Comparison of ENCODE assay signal across 8 cellular contexts in the genomic region with DNA sequence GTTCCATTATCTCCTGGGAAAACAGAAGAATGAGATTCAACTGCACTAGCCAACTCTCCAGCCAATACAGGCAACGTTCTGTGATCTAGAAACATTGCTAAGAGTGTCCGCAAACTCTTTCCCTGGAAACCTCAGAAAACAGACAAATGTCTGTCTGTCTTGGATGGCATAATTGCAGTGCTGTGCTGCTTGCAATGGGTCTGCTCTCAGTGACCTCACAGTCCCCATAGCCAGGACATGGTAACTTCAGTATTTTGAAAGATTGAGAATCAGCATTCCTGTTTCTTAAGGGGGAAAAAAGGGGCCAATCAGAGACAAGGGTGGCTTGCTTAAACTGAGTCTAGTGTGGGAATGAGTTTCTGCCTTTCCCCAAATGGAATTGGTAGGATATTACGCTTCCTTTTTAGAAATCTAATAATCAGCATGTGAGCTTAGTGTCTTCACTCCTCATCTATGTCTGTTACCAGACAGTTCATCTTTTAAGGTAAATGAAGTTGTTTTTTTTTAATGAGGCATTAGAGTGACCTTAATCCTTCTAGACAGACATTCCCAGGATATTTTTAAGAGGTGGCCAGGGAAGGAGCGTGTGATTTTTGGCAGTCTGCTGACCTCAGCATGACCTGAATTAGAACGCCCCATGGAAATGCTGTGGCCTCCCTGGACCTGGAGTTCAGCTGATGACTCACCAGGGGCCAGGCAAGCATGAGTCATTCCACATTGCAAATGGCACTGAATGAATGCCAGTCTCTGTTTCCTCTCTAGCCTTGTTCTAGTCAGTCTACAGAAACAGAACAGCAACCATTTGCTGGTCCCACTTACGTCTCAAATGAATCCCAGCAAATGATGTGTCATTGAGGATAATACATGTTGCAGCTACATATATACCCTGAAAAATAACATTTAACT.
DNase-seq lines count a peak whose midpoint lies in the region; ATAC-seq and TF ChIP-seq lines count a peak whose summit lies in the region.

No MANE protein-coding gene starts in this region.

- peak overlapping the region in 2 of 5 donors; percentile 61 to 74 for H3K27ac ChIP-seq in adrenal gland
- peak overlapping the region in 9 of 10 donors; percentile 1 to 89 (median 70) for H3K27ac ChIP-seq in heart right ventricle
- H3K27ac ChIP-seq in rectal smooth muscle tissue (ENCODE audit: low read depth, low read length) = peak overlapping the region; percentile 40

- intact Hi-C loops in adrenal gland (cut with DNase I) = no loop called here
- intact Hi-C loops in heart right ventricle (cut with DNase I) = loop anchor here in 1 of 10 donors (10.0 kb wide), 1 partner anchor 188 kb away; no protein-coding TSS in a partner anchor

- peaks cover 15 to 43% of the 10 kb centered on the region in 2 donors for H3K4me1 ChIP-seq in adrenal gland (replicated peaks in 1 of 2)
- peaks cover 5 to 60% (median 40%) of the 10 kb centered on the region in 9 donors for H3K4me1 ChIP-seq in heart right ventricle
- H3K4me1 ChIP-seq in rectal smooth muscle tissue (ENCODE audit: control insufficient read depth, insufficient read depth, low read length) = peaks cover 6% of the 10 kb centered on the region

- H3K9ac ChIP-seq in rectal smooth muscle tissue (ENCODE audit: low read length) = no peak overlapping the region

- DNase-seq in HS-27A (ENCODE audit: low read depth) (peak; percentile 69), adrenal gland (peak; percentile 81 to 93 (median 92)), heart right ventricle (peak; percentile 55 to 74)
- DNase-seq in activated CD4-positive, CD25-positive, alpha-beta regulatory T cell (lab: John Stamatoyannopoulos, UW) = no peak

- no peaks in the 10 kb centered on the region for H3K36me3 ChIP-seq in adrenal gland (replicated peaks in 1 of 2)
- H3K36me3 ChIP-seq in heart right ventricle = no peaks in the 10 kb centered on the region
- no peaks in the 10 kb centered on the region for H3K36me3 ChIP-seq in rectal smooth muscle tissue (ENCODE audit: control insufficient read depth, insufficient read depth, low read length)

- TF ChIP-seq POLR2A in adrenal gland (IDR thresholded peaks at IDR 0.05) = no peak

- 49 to 56% (median 53%) methylated on average over 6 of the region's 6 CpGs for WGBS in adrenal gland, 4 donors
- 48 to 51% methylated on average over 6 of the region's 6 CpGs for WGBS in heart right ventricle, 2 donors

- TF ChIP-seq CTCF in adrenal gland (IDR thresholded peaks at IDR 0.05) (no peak), heart right ventricle (IDR thresholded peaks at IDR 0.05) (no peak)

- H3K9me3 ChIP-seq in adrenal gland (replicated peaks in 1 of 3) (no peaks in the 10 kb centered on the region), heart right ventricle (no peaks in the 10 kb centered on the region)

- H3K27me3 ChIP-seq in adrenal gland (no peaks in the 10 kb centered on the region), heart right ventricle (no peaks in the 10 kb centered on the region), rectal smooth muscle tissue (ENCODE audit: control insufficient read depth, insufficient read depth, low read length) (no peaks in the 10 kb centered on the region)

- H3K4me3 ChIP-seq in adrenal gland = no peak overlapping the region
- H3K4me3 ChIP-seq in heart right ventricle = no peak overlapping the region
- no peak overlapping the region for H3K4me3 ChIP-seq in rectal smooth muscle tissue (ENCODE audit: low read length)

- ATAC-seq in GM18502 (IDR thresholded peaks at IDR 0.05; ENCODE audit: poor library complexity, unreplicated experiment) (peak; percentile 64), heart right ventricle (peak; percentile 66 to 97 (median 82)), GM21528 (IDR thresholded peaks at IDR 0.05; ENCODE audit: low FRiP score, unreplicated experiment) (no peak), GM21723 (IDR thresholded peaks at IDR 0.05; ENCODE audit: unreplicated experiment) (no peak)

Comparison
In these comparisons a context has a peak if more than half of its experiments do, and no peak if none do; other contexts are left out.
1. ATAC-seq: peak in GM18502 (single experiment) and heart right ventricle (8 of 8); none in GM21528 (single experiment) and GM21723 (single experiment).
2. DNase-seq: peak in HS-27A (single experiment), adrenal gland (7 of 7) and heart right ventricle (2 of 2); none in activated CD4-positive, CD25-positive, alpha-beta regulatory T cell (0 of 4).